21 cellular contexts compared by ENCODE assay signal in genomic region chr1:47186267-47187185, GRCh38. TPM values are rescaled to one million over a fixed set of nuclear protein-coding genes. Genes with fewer than 3 reads are reported as not detected.
DNase-seq lines count a peak whose midpoint lies in the region; ATAC-seq and TF ChIP-seq lines count a peak whose summit lies in the region.
"Had no signal": no experiment of that assay in that cellular context is flagged by ENCODE, and none has a peak within 500 bp of the region (broad histone marks: within the 10 kb centered on the region; RNA-seq: fewer than 3 reads in every experiment).

No MANE protein-coding gene starts in this region.

- H3K4me1 ChIP-seq in right cardiac atrium (ENCODE audit: control insufficient read depth, insufficient read depth, low read length) (peaks cover 3% of the 10 kb centered on the region), endodermal cell (ENCODE audit: control insufficient read depth, insufficient read depth, low read length) (no peaks in the 10 kb centered on the region), upper lobe of right lung (peaks cover 17% of the 10 kb centered on the region), esophagus squamous epithelium (peaks cover 22 to 63% (median 40%) of the 10 kb centered on the region in 3 donors)

- intact Hi-C loops in Right ventricle myocardium inferior (cut with DNase I), result no loop called here
- intact Hi-C loops in right cardiac atrium (cut with DNase I), result loop anchor here in 3 of 4 donors (10.0 kb wide), 4 partner anchors 78 to 528 kb away; partner anchors contain the start of gene FOXD2 (in 1 of the 3)
- intact Hi-C loops in lower leg skin (cut with DNase I; ENCODE audit: low total_unique reads), result no loop called here
- intact Hi-C loops in upper lobe of right lung (cut with DNase I), result no loop called here
- intact Hi-C loops in esophagus squamous epithelium (cut with DNase I), result loop anchor here (10.0 kb wide), 2 partner anchors 78 to 528 kb away; no protein-coding TSS in a partner anchor

- WGBS in right cardiac atrium, result 94% methylated on average over 13 of the region's 13 CpGs
- WGBS in endodermal cell (ENCODE audit: insufficient coverage in 1 of 2, insufficient read length in 1 of 2), 2 experiments, result 93 to 97% methylated on average over 10 to 13 of the region's 13 CpGs
- WGBS in lower leg skin, 2 donors, result 93% methylated on average over 13 of the region's 13 CpGs
- whole genome bisulfite sequencing in esophagus squamous epithelium, 2 donors, result 89 to 98% methylated on average over 6 to 11 of the region's 13 CpGs

- H3K27ac Mint-ChIP-seq in endodermal cell, result no peak overlapping the region

- no peak overlapping the region for H3K4me3 ChIP-seq in right cardiac atrium (ENCODE audit: low read length)
- H3K4me3 ChIP-seq in endodermal cell (ENCODE audit: low read length), result no peak overlapping the region
- H3K4me3 ChIP-seq in lower leg skin (ENCODE audit: low read depth, poor library complexity, severe bottlenecking), result no peak overlapping the region
- no peak overlapping the region for H3K4me3 ChIP-seq in upper lobe of right lung
- H3K4me3 ChIP-seq in esophagus squamous epithelium, result peak overlapping the region in 1 of 4 donors; percentile 30
- H3K4me3 ChIP-seq: BLaER1, Peyer's patch had no signal

- TF ChIP-seq POLR2A in lower leg skin (IDR thresholded peaks at IDR 0.05) (no peak), esophagus squamous epithelium (IDR thresholded peaks at IDR 0.05) (no peak)

- H3K9me3 ChIP-seq in right cardiac atrium (ENCODE audit: control insufficient read depth, low read length) (no peaks in the 10 kb centered on the region), endodermal cell (ENCODE audit: control insufficient read depth, low read length) (no peaks in the 10 kb centered on the region), upper lobe of right lung (no peaks in the 10 kb centered on the region), esophagus squamous epithelium (no peaks in the 10 kb centered on the region)
- H3K9me3 ChIP-seq: BLaER1, Peyer's patch had no signal

- no peak for TF ChIP-seq CTCF in endodermal cell (conservative IDR thresholded peaks at IDR 0.05)
- no peak for TF ChIP-seq CTCF in lower leg skin (IDR thresholded peaks at IDR 0.05)
- TF ChIP-seq CTCF in upper lobe of right lung (IDR thresholded peaks at IDR 0.05), result no peak
- TF ChIP-seq CTCF in esophagus squamous epithelium (IDR thresholded peaks at IDR 0.05), result no peak

- ATAC-seq in Right ventricle myocardium inferior (no peak), right cardiac atrium (no peak), upper lobe of right lung (no peak), GM21447 (IDR thresholded peaks at IDR 0.05; ENCODE audit: unreplicated experiment) (no peak)

- H3K36me3 ChIP-seq in endodermal cell (ENCODE audit: control insufficient read depth, insufficient read depth, low read length), result no peaks in the 10 kb centered on the region
- H3K36me3 ChIP-seq in upper lobe of right lung, result no peaks in the 10 kb centered on the region
- no peaks in the 10 kb centered on the region for H3K36me3 ChIP-seq in esophagus squamous epithelium
- H3K36me3 ChIP-seq: BLaER1, Peyer's patch had no signal

- peak; percentile 33 for DNase-seq in Right ventricle myocardium inferior (ENCODE audit: missing footprints)
- no peak for DNase-seq in right cardiac atrium
- peak; percentile 51 for DNase-seq in endodermal cell
- peak; percentile 10 to 82 for DNase-seq in lower leg skin (ENCODE audit: low spot score in 2 of 2)
- peak; percentile 46 for DNase-seq in upper lobe of right lung
- no peak for DNase-seq in AG08395 (ENCODE audit: low spot score)
- no peak for DNase-seq in esophagus squamous epithelium (lab: John Stamatoyannopoulos, UW)
- DNase-seq: CD8-positive, alpha-beta memory T cell; DMS153; NCI-H187 treated with DMSO at 0.1 percent for 48 hours; NCI-H446; NCI-H748 treated with DMSO at 0.1 percent for 48 hours; Peyer's patch; SHP77 treated with DMSO at 0.1 percent for 48 hours had no signal

- no peak overlapping the region for H3K4me3 Mint-ChIP-seq in endodermal cell
- H3K4me3 Mint-ChIP-seq: CD8-positive, alpha-beta memory T cell; IgD-negative memory B cell had no signal

- H3K9me3 Mint-ChIP-seq in endodermal cell, result peaks cover 5% of the 10 kb centered on the region
- H3K9me3 Mint-ChIP-seq: CD8-positive, alpha-beta memory T cell; IgD-negative memory B cell had no signal

- H3K27ac ChIP-seq in right cardiac atrium (ENCODE audit: low read length), result no peak overlapping the region
- H3K27ac ChIP-seq in endodermal cell (ENCODE audit: low read depth, low read length), result no peak overlapping the region
- H3K27ac ChIP-seq in upper lobe of right lung, result no peak overlapping the region
- H3K27ac ChIP-seq in esophagus squamous epithelium, result peak overlapping the region in 1 of 4 donors; percentile 6
- H3K27ac ChIP-seq: BLaER1, Peyer's patch had no signal

- H3K27me3 Mint-ChIP-seq in endodermal cell (ENCODE audit: insufficient read depth), result peaks cover 28% of the 10 kb centered on the region

- H3K27me3 ChIP-seq in right cardiac atrium (ENCODE audit: control insufficient read depth, insufficient read depth), result no peaks in the 10 kb centered on the region
- no peaks in the 10 kb centered on the region for H3K27me3 ChIP-seq in endodermal cell (ENCODE audit: control insufficient read depth, insufficient read depth, low read length, poor library complexity, severe bottlenecking)
- no peaks in the 10 kb centered on the region for H3K27me3 ChIP-seq in upper lobe of right lung
- H3K27me3 ChIP-seq in esophagus squamous epithelium, result peaks cover 0 to 22% (median 0%) of the 10 kb centered on the region in 4 donors
- H3K27me3 ChIP-seq: BLaER1, Peyer's patch had no signal

- no peak overlapping the region for H3K9ac ChIP-seq in endodermal cell (ENCODE audit: extremely low read depth, low read length, poor library complexity, severe bottlenecking)
- H3K9ac ChIP-seq: BLaER1 had no signal

- peaks cover 12% of the 10 kb centered on the region for H3K4me1 Mint-ChIP-seq in endodermal cell
- H3K4me1 Mint-ChIP-seq: CD8-positive, alpha-beta memory T cell; IgD-negative memory B cell had no signal

- no peaks in the 10 kb centered on the region for H3K36me3 Mint-ChIP-seq in endodermal cell (ENCODE audit: low read depth)
- H3K36me3 Mint-ChIP-seq: CD8-positive, alpha-beta memory T cell; IgD-negative memory B cell had no signal

RNA-seq across cellular contexts. Expression of gene PDZK1IP1, which starts 3.3 kb away (rescaled TPM):
- total RNA-seq in Right ventricle myocardium inferior (not detected), right cardiac atrium (under 1 TPM in 1 of 4 donors, not detected in 3; 0.48 TPM), endodermal cell (not detected), lower leg skin (100 to 1,000 TPM; 121 to 267 (median 125) TPM), upper lobe of right lung (41.2 TPM), esophagus squamous epithelium (100 to 1,000 TPM in 3 of 4 donors, 1 to 10 TPM in 1; 9.7 to 429 (median 312) TPM)
- polyA plus RNA-seq in right cardiac atrium, result 0.23 TPM
- polyA plus RNA-seq in endodermal cell (2013, experiment 1 of 2), result not detected
- polyA plus RNA-seq in endodermal cell (2013, experiment 2 of 2), result not detected
- total RNA-seq: CD8-positive, alpha-beta memory T cell; H4; LHCN-M2 had no signal
- polyA plus RNA-seq: AG04450; CD8-positive, alpha-beta memory T cell had no signal

RNA-seq across cellular contexts. Expression of gene TAL1, which starts 45.5 kb away (rescaled TPM):
- total RNA-seq in Right ventricle myocardium inferior (3.5 TPM), right cardiac atrium (1 to 10 TPM; 3.6 to 3.9 (median 3.9) TPM), endodermal cell (under 1 TPM in 1 of 2 donors, not detected in 1; 0.04 TPM), lower leg skin (1 to 10 TPM in 3 of 4 donors, under 1 TPM in 1; 0.76 to 4.7 (median 2.0) TPM), upper lobe of right lung (18.3 TPM), esophagus squamous epithelium (1 to 10 TPM in 2 of 4 donors, under 1 TPM in 2; 0.45 to 3.6 (median 1.1) TPM)
- 3.3 TPM for polyA plus RNA-seq in right cardiac atrium
- polyA plus RNA-seq in endodermal cell (2013, experiment 1 of 2), result 0.14 TPM
- polyA plus RNA-seq in endodermal cell (2013, experiment 2 of 2), result 0.04 TPM
- total RNA-seq: CD8-positive, alpha-beta memory T cell; HT-29; LHCN-M2 had no signal
- polyA plus RNA-seq: AG04450; CD8-positive, alpha-beta memory T cell had no signal

RNA-seq across cellular contexts. Expression of gene CYP4A22, which starts 49.3 kb away (rescaled TPM):
- total RNA-seq in Right ventricle myocardium inferior, result not detected
- total RNA-seq in right cardiac atrium, result not detected
- polyA plus RNA-seq in right cardiac atrium, result not detected
- under 1 TPM in 1 of 2 donors, not detected in 1; 0.35 TPM for total RNA-seq in endodermal cell
- not detected for polyA plus RNA-seq in endodermal cell (2013, experiment 1 of 2)
- not detected for polyA plus RNA-seq in endodermal cell (2013, experiment 2 of 2)
- total RNA-seq in lower leg skin, result under 1 TPM in 1 of 4 donors, not detected in 3; 0.16 TPM
- not detected for total RNA-seq in upper lobe of right lung
- under 1 TPM in 1 of 4 donors, not detected in 3; 0.38 TPM for total RNA-seq in esophagus squamous epithelium
- total RNA-seq: CD8-positive, alpha-beta memory T cell; H4; HT-29; LHCN-M2 had no signal
- polyA plus RNA-seq: AG04450; CD8-positive, alpha-beta memory T cell; IgD-negative memory B cell had no signal

Comparison
In these comparisons a context has a peak if more than half of its experiments do, and no peak if none do; other contexts are left out.
1. DNase-seq: peak in Right ventricle myocardium inferior (single experiment), endodermal cell (single experiment), lower leg skin (2 of 2) and upper lobe of right lung (single experiment); none in right cardiac atrium (0 of 3), AG08395 (single experiment) and esophagus squamous epithelium (single experiment).
2. intact Hi-C loops: an anchor here in right cardiac atrium (10.0 kb wide) and esophagus squamous epithelium (10.0 kb wide); none called in Right ventricle myocardium inferior, lower leg skin and upper lobe of right lung.